In genomic region chr11:33086017-33086416, GRCh38 we compare ENCODE assay signal across 12 cellular contexts.
"Had no signal": no experiment of that assay in that cellular context is flagged by ENCODE, and none has a peak within 500 bp of the region (broad histone marks: within the 10 kb centered on the region; RNA-seq: fewer than 3 reads in every experiment).

No MANE protein-coding gene starts in this region.

- H3K4me1 ChIP-seq: heart right ventricle, right atrium auricular region, spleen had no signal

- H3K4me1 Mint-ChIP-seq: activated CD8-positive, alpha-beta memory T cell treated with anti-CD3 and anti-CD28 coated beads, Interleukin-2, amount 10 ng/mL, durations not matched to agents 7 days and 5 days; memory B cell; natural killer cell had no signal

- H3K9me3 ChIP-seq: heart right ventricle, right atrium auricular region, spleen had no signal

- H3K27ac Mint-ChIP-seq: activated CD8-positive, alpha-beta memory T cell treated with anti-CD3 and anti-CD28 coated beads, Interleukin-2, amount 10 ng/mL, durations not matched to agents 7 days and 5 days; memory B cell had no signal

- H3K4me3 Mint-ChIP-seq: activated CD8-positive, alpha-beta memory T cell treated with anti-CD3 and anti-CD28 coated beads, Interleukin-2, amount 10 ng/mL, durations not matched to agents 7 days and 5 days; memory B cell; natural killer cell had no signal

- H3K27me3 Mint-ChIP-seq: activated CD8-positive, alpha-beta memory T cell treated with anti-CD3 and anti-CD28 coated beads, Interleukin-2, amount 10 ng/mL, durations not matched to agents 7 days and 5 days; memory B cell had no signal

- H3K9me3 Mint-ChIP-seq: memory B cell, natural killer cell had no signal

- H3K27me3 ChIP-seq: heart right ventricle, right atrium auricular region, spleen had no signal

- DNase-seq: activated CD4-positive, alpha-beta T cell treated with anti-CD3 and anti-CD28 coated beads, Interleukin-2, amount 50 U/mL, for 4 hours; activated CD8-positive, alpha-beta memory T cell treated with anti-CD3 and anti-CD28 coated beads, Interleukin-2, amount 10 ng/mL, durations not matched to agents 7 days and 5 days; activated naive CD4-positive, alpha-beta T cell treated with anti-CD3 and anti-CD28 coated beads, Interleukin-2, amount 50 U/mL, for 16 hours; activated T-cell treated with anti-CD3 and anti-CD28 coated beads, Interleukin-2, amount 50 U/mL, for 1 hour; dermis blood vessel endothelial cell; heart right ventricle; natural killer cell; nucleus accumbens; posterior cingulate gyrus; spleen had no signal

- ATAC-seq: activated CD8-positive, alpha-beta memory T cell treated with anti-CD3 and anti-CD28 coated beads, Interleukin-2, amount 10 ng/mL, durations not matched to agents 7 days and 5 days; heart right ventricle; natural killer cell had no signal

- H3K4me3 ChIP-seq: heart right ventricle, right atrium auricular region, spleen had no signal

- H3K27ac ChIP-seq: heart right ventricle, right atrium auricular region, spleen had no signal
